8 cellular contexts compared by ENCODE assay signal in genomic region chr16:27374794-27375499, GRCh38. TPM values are rescaled to one million over a fixed set of nuclear protein-coding genes. Genes with fewer than 3 reads are reported as not detected.
DNase-seq lines count a peak whose midpoint lies in the region; ATAC-seq and TF ChIP-seq lines count a peak whose summit lies in the region.

No MANE protein-coding gene starts in this region.

- H3K9me3 ChIP-seq in KOPT-K1 (ENCODE audit: insufficient read depth, low read length, poor library complexity, severe bottlenecking) = peaks cover 11% of the 10 kb centered on the region

- DNase-seq in GDM1 (lab: John Stamatoyannopoulos, UW) = peak; percentile 19
- peak; percentile 26 for DNase-seq in brain pericyte (ENCODE audit: low read depth, low spot score)
- DNase-seq in islet precursor cell = peak; percentile 97
- DNase-seq in stimulated activated CD4-positive, alpha-beta T cell treated with anti-CD3 and anti-CD28 coated beads, Interleukin-15, amount 100 ng/mL, for 48 hours (ENCODE audit: low read depth in 2 of 2) = peak; percentile 56 to 71
- no peak for DNase-seq in occipital lobe (lab: John Stamatoyannopoulos, UW)

- ATAC-seq in GM21529 (IDR thresholded peaks at IDR 0.05; ENCODE audit: unreplicated experiment) = peak; percentile 41
- ATAC-seq in SK-N-SH treated with all-trans-retinoic acid at 6 μM for 48 hours = peak; percentile 98

- H3K27ac ChIP-seq in KOPT-K1 (ENCODE audit: low read depth, low read length, poor library complexity, severe bottlenecking) = peak overlapping the region; percentile 0

- no peaks in the 10 kb centered on the region for H3K36me3 ChIP-seq in KOPT-K1 (ENCODE audit: insufficient read depth, low read length)

TF ChIP-seq in SK-N-SH treated with all-trans-retinoic acid at 6 μM for 48 hours, 23 proteins besides CTCF, POLR2A, EP300 and RAD21:
- no peak for TF ChIP-seq CREB5 (CRISPR knock-in tag; IDR thresholded peaks at IDR 0.05; ENCODE audit: low read depth)
- no peak for TF ChIP-seq PATZ1 (CRISPR knock-in tag; IDR thresholded peaks at IDR 0.05; ENCODE audit: borderline replicate concordance)
- no peak for TF ChIP-seq OSR1 (CRISPR knock-in tag; IDR thresholded peaks at IDR 0.05)
- TF ChIP-seq POU6F1 (CRISPR knock-in tag; IDR thresholded peaks at IDR 0.05; ENCODE audit: borderline replicate concordance, low read depth) = no peak
- no peak for TF ChIP-seq ZNF565 (CRISPR knock-in tag; conservative IDR thresholded peaks at IDR 0.05; ENCODE audit: low read depth)
- TF ChIP-seq ISL1 (CRISPR knock-in tag; IDR thresholded peaks at IDR 0.05) = no peak
- no peak for TF ChIP-seq ZNF70 (CRISPR knock-in tag; IDR thresholded peaks at IDR 0.05)

RNA-seq across cellular contexts. Expression of gene IL21R, which starts 27.0 kb away (rescaled TPM):
- total RNA-seq in occipital lobe = not detected
